In genomic region chr3:3636815-3637214, GRCh38 we compare ENCODE assay signal across 16 cellular contexts.
DNase-seq lines count a peak whose midpoint lies in the region; ATAC-seq and TF ChIP-seq lines count a peak whose summit lies in the region.
"Had no signal": no experiment of that assay in that cellular context is flagged by ENCODE, and none has a peak within 500 bp of the region (broad histone marks: within the 10 kb centered on the region; RNA-seq: fewer than 3 reads in every experiment).

No MANE protein-coding gene starts in this region.

- H3K9me3 ChIP-seq in breast epithelium, result no peaks in the 10 kb centered on the region
- H3K9me3 ChIP-seq: BLaER1 had no signal

- TF ChIP-seq CTCF in breast epithelium (IDR thresholded peaks at IDR 0.05), result no peak
- no peak for TF ChIP-seq CTCF in foreskin keratinocyte (conservative IDR thresholded peaks at IDR 0.05)

- DNase-seq in SIG-M5 treated with dmso at 0.1 percent for 504 hours (lab: John Stamatoyannopoulos, UW; ENCODE audit: unreplicated experiment), result peak; percentile 9
- DNase-seq in SIG-M5 (lab: John Stamatoyannopoulos, UW), result no peak
- peak; percentile 71 to 88 for DNase-seq in breast epithelium (ENCODE audit: low spot score in 2 of 2)
- DNase-seq in foreskin keratinocyte, result peak; percentile 77 to 91
- DNase-seq in cerebellar nuclear complex (lab: John Stamatoyannopoulos, UW), result no peak
- no peak for DNase-seq in central memory CD4-positive, alpha-beta T cell
- DNase-seq in GF-D8 (lab: John Stamatoyannopoulos, UW), result no peak
- DNase-seq: 8988T, DMS 273 treated with DMSO at 0.1 percent for 48 hours, EL, H7, NCI-H1436, NCI-H2029 treated with DMSO at 0.1 percent for 48 hours, NCI-H524 had no signal

- H3K36me3 ChIP-seq in breast epithelium, result no peaks in the 10 kb centered on the region
- H3K36me3 ChIP-seq: BLaER1 had no signal

- H3K27ac ChIP-seq in breast epithelium, result peak overlapping the region in 1 of 2 donors; percentile 63
- H3K27ac ChIP-seq in foreskin keratinocyte, result no peak overlapping the region
- H3K27ac ChIP-seq: BLaER1 had no signal

- H3K27me3 ChIP-seq in breast epithelium (no peaks in the 10 kb centered on the region), foreskin keratinocyte (no peaks in the 10 kb centered on the region)
- H3K27me3 ChIP-seq: BLaER1 had no signal

- ATAC-seq in foreskin keratinocyte (peak; percentile 96), HG03175 (IDR thresholded peaks at IDR 0.05; ENCODE audit: unreplicated experiment) (no peak)

- no peak for TF ChIP-seq POLR2A in breast epithelium (IDR thresholded peaks at IDR 0.05)

- no peak overlapping the region for H3K4me3 ChIP-seq in breast epithelium
- H3K4me3 ChIP-seq: BLaER1 had no signal

- intact Hi-C loops in breast epithelium (cut with DNase I; ENCODE audit: low total_unique reads), result loop anchor here (5.0 kb wide), 1 partner anchor 225 kb away; no protein-coding TSS in a partner anchor

- H3K4me1 ChIP-seq in breast epithelium (no peaks in the 10 kb centered on the region), foreskin keratinocyte (no peaks in the 10 kb centered on the region)
- H3K4me1 ChIP-seq: BLaER1 had no signal

Comparison
In these comparisons a context has a peak if more than half of its experiments do, and no peak if none do; other contexts are left out.
1. DNase-seq: peak in SIG-M5 treated with dmso at 0.1 percent for 504 hours (single experiment), breast epithelium (2 of 2) and foreskin keratinocyte (2 of 2); none in SIG-M5 (single experiment), cerebellar nuclear complex (0 of 2), central memory CD4-positive, alpha-beta T cell (single experiment) and GF-D8 (single experiment).